ENCODE assay signal across 10 cellular contexts in genomic region chr5:76556511-76557221, GRCh38.
DNase-seq lines count a peak whose midpoint lies in the region; ATAC-seq and TF ChIP-seq lines count a peak whose summit lies in the region.
"Had no signal": no experiment of that assay in that cellular context is flagged by ENCODE, and none has a peak within 500 bp of the region (broad histone marks: within the 10 kb centered on the region; RNA-seq: fewer than 3 reads in every experiment).

No MANE protein-coding gene starts in this region.

- H3K27ac Mint-ChIP-seq in CD14-positive monocyte: peak overlapping the region; percentile 13 to 83 (median 62)
- H3K27ac Mint-ChIP-seq in IgD-negative memory B cell: peak overlapping the region; percentile 0 to 29 (median 11)
- H3K27ac Mint-ChIP-seq: activated naive CD4-positive, alpha-beta T cell treated with anti-CD3 and anti-CD28 coated beads, Interleukin-2, amount 10 ng/mL, durations not matched to agents 7 days and 5 days had no signal

- POLR2A ChIA-PET in PC-3 (lab: Charles Lee; ENCODE audit: unreplicated experiment): no interaction called here

- H3K27me3 Mint-ChIP-seq in CD14-positive monocyte (ENCODE audit: low read depth in 3 of 3) (peaks cover 0 to 1% (median 0%) of the 10 kb centered on the region in 3 donors), IgD-negative memory B cell (no peaks in the 10 kb centered on the region)
- H3K27me3 Mint-ChIP-seq: activated naive CD4-positive, alpha-beta T cell treated with anti-CD3 and anti-CD28 coated beads, Interleukin-2, amount 10 ng/mL, durations not matched to agents 7 days and 5 days had no signal

- H2AFZ ChIP-seq in PC-3 (ENCODE audit: low read length): no peak overlapping the region

- H3K27me3 ChIP-seq in PC-3 (ENCODE audit: low read length): peaks cover 27% of the 10 kb centered on the region

- H3K9me3 Mint-ChIP-seq in CD14-positive monocyte (no peaks in the 10 kb centered on the region), IgD-negative memory B cell (peaks cover 0 to 3% (median 0%) of the 10 kb centered on the region in 3 donors)
- H3K9me3 Mint-ChIP-seq: activated naive CD4-positive, alpha-beta T cell treated with anti-CD3 and anti-CD28 coated beads, Interleukin-2, amount 10 ng/mL, durations not matched to agents 7 days and 5 days had no signal

- H3K9ac ChIP-seq in PC-3 (ENCODE audit: low read length): no peak overlapping the region

- BruUV-seq in PC-3 (replicated peaks; lab: Mats Ljungman, UMichigan): no TSS peak

- ATAC-seq in GM18867 (IDR thresholded peaks at IDR 0.05; ENCODE audit: unreplicated experiment) (peak; percentile 93), HG02642 (IDR thresholded peaks at IDR 0.05; ENCODE audit: poor library complexity, unreplicated experiment) (peak; percentile 88), PC-3 (no peak)

- intact Hi-C loops in CD14-positive monocyte (cut with micrococcal nuclease): no loop called here
- intact Hi-C loops in PC-3 (cut with micrococcal nuclease): no loop called here

- DNase-seq in CD14-positive monocyte (ENCODE audit: low spot score): no peak
- DNase-seq in NCI-H446 treated with DMSO at 0.1 percent for 48 hours (lab: John Stamatoyannopoulos, UW): no peak
- DNase-seq in PC-3: no peak
- no peak for DNase-seq in mucosa of gallbladder (ENCODE audit: low spot score)
- DNase-seq in activated CD4-positive, alpha-beta T cell treated with anti-CD3 and anti-CD28 coated beads, Interleukin-2, amount 50 U/mL, for 4 hours: no peak
- DNase-seq: activated naive CD4-positive, alpha-beta T cell treated with anti-CD3 and anti-CD28 coated beads, Interleukin-2, amount 10 ng/mL, durations not matched to agents 7 days and 5 days; midbrain had no signal

- H3K4me3 ChIP-seq in PC-3 (ENCODE audit: low read length): no peak overlapping the region

- H3K27ac ChIP-seq in PC-3 (ENCODE audit: low read length): no peak overlapping the region

- no peak overlapping the region for H3K4me2 ChIP-seq in PC-3 (ENCODE audit: low read length)

- TF ChIP-seq CTCF in CD14-positive monocyte (IDR thresholded peaks at IDR 0.05) (no peak), PC-3 (conservative IDR thresholded peaks at IDR 0.05; ENCODE audit: low read depth, low read length) (no peak)

- H3K79me2 ChIP-seq in PC-3 (ENCODE audit: low read length): no peaks in the 10 kb centered on the region

- no peak overlapping the region for H3K4me3 Mint-ChIP-seq in CD14-positive monocyte
- H3K4me3 Mint-ChIP-seq in IgD-negative memory B cell: no peak overlapping the region
- H3K4me3 Mint-ChIP-seq: activated naive CD4-positive, alpha-beta T cell treated with anti-CD3 and anti-CD28 coated beads, Interleukin-2, amount 10 ng/mL, durations not matched to agents 7 days and 5 days had no signal

- H3F3A ChIP-seq in PC-3 (ENCODE audit: low read length, unreplicated experiment): no peaks in the 10 kb centered on the region

- H3K4me1 Mint-ChIP-seq in CD14-positive monocyte: peaks cover 21% of the 10 kb centered on the region
- H3K4me1 Mint-ChIP-seq in IgD-negative memory B cell: peaks cover 8 to 9% (median 8%) of the 10 kb centered on the region in 3 donors

- CTCF ChIA-PET in PC-3 (lab: Charles Lee): no interaction called here

- H3K36me3 Mint-ChIP-seq in CD14-positive monocyte (peaks cover 21 to 28% of the 10 kb centered on the region in 2 donors), IgD-negative memory B cell (peaks cover 5% of the 10 kb centered on the region)

- H3K36me3 ChIP-seq in PC-3 (ENCODE audit: low read depth, low read length): no peaks in the 10 kb centered on the region

- no peaks in the 10 kb centered on the region for H3K9me3 ChIP-seq in PC-3 (ENCODE audit: low read length)

- H4K20me1 ChIP-seq in PC-3 (ENCODE audit: low read length): no peaks in the 10 kb centered on the region

- H3K4me1 ChIP-seq in PC-3 (ENCODE audit: insufficient read depth, low read length): no peaks in the 10 kb centered on the region

- H3K9me2 ChIP-seq in PC-3 (replicated peaks; ENCODE audit: low read length): no peaks in the 10 kb centered on the region
